ENCODE assay signal across 8 cellular contexts in genomic region chr22:28955817-28956216, GRCh38.
DNase-seq lines count a peak whose midpoint lies in the region; ATAC-seq and TF ChIP-seq lines count a peak whose summit lies in the region.

No MANE protein-coding gene starts in this region.

- CTCF ChIA-PET in CD4-positive, alpha-beta T cell (lab: Charles Lee), result no interaction called here
- CTCF ChIA-PET in activated CD8-positive, alpha-beta memory T cell treated with anti-CD3 and anti-CD28 coated beads, Interleukin-2, amount 10 ng/mL, durations not matched to agents 7 days and 5 days (lab: Charles Lee), result no interaction called here

- peaks cover 18% of the 10 kb centered on the region for H3K4me1 Mint-ChIP-seq in CD4-positive, alpha-beta T cell (ENCODE audit: low read depth)
- H3K4me1 Mint-ChIP-seq in activated CD8-positive, alpha-beta memory T cell treated with anti-CD3 and anti-CD28 coated beads, Interleukin-2, amount 10 ng/mL, durations not matched to agents 7 days and 5 days, result peaks cover 17% of the 10 kb centered on the region
- H3K4me1 Mint-ChIP-seq in natural killer cell, result peaks cover 24 to 34% of the 10 kb centered on the region in 2 donors

- peaks cover 99% of the 10 kb centered on the region for H3K27me3 Mint-ChIP-seq in CD4-positive, alpha-beta T cell
- H3K27me3 Mint-ChIP-seq in activated CD8-positive, alpha-beta memory T cell treated with anti-CD3 and anti-CD28 coated beads, Interleukin-2, amount 10 ng/mL, durations not matched to agents 7 days and 5 days, result peaks cover 92% of the 10 kb centered on the region
- H3K27me3 Mint-ChIP-seq in natural killer cell (ENCODE audit: low read depth in 2 of 2), result peaks cover 68 to 83% of the 10 kb centered on the region in 2 donors

- H3K36me3 Mint-ChIP-seq in CD4-positive, alpha-beta T cell (ENCODE audit: low read depth), result no peaks in the 10 kb centered on the region
- no peaks in the 10 kb centered on the region for H3K36me3 Mint-ChIP-seq in activated CD8-positive, alpha-beta memory T cell treated with anti-CD3 and anti-CD28 coated beads, Interleukin-2, amount 10 ng/mL, durations not matched to agents 7 days and 5 days
- H3K36me3 Mint-ChIP-seq in natural killer cell, result no peaks in the 10 kb centered on the region

- H3K9me3 ChIP-seq in CD4-positive, alpha-beta T cell (ENCODE audit: control insufficient read depth, low read length), result no peaks in the 10 kb centered on the region

- H3K27me3 ChIP-seq in CD4-positive, alpha-beta T cell (ENCODE audit: control insufficient read depth, insufficient read depth, low read length), result peaks cover 81% of the 10 kb centered on the region

- peak; percentile 32 to 73 (median 58) for DNase-seq in CD4-positive, alpha-beta T cell
- DNase-seq in LHCN-M2 (ENCODE audit: low read depth) (peak; percentile 44), natural killer cell (peak; percentile 80), NCI-H2029 (lab: John Stamatoyannopoulos, UW) (no peak), NCI-H1092 (lab: John Stamatoyannopoulos, UW) (no peak), DMS114 treated with DMSO at 0.1 percent for 48 hours (lab: John Stamatoyannopoulos, UW; ENCODE audit: unreplicated experiment) (no peak)
- peak; percentile 92 for DNase-seq in activated CD8-positive, alpha-beta memory T cell treated with anti-CD3 and anti-CD28 coated beads, Interleukin-2, amount 10 ng/mL, durations not matched to agents 7 days and 5 days

- no peaks in the 10 kb centered on the region for H3K9me3 Mint-ChIP-seq in CD4-positive, alpha-beta T cell
- no peaks in the 10 kb centered on the region for H3K9me3 Mint-ChIP-seq in activated CD8-positive, alpha-beta memory T cell treated with anti-CD3 and anti-CD28 coated beads, Interleukin-2, amount 10 ng/mL, durations not matched to agents 7 days and 5 days (ENCODE audit: low read depth)
- H3K9me3 Mint-ChIP-seq in natural killer cell, result no peaks in the 10 kb centered on the region

- no peak overlapping the region for H3K27ac Mint-ChIP-seq in CD4-positive, alpha-beta T cell
- H3K27ac Mint-ChIP-seq in activated CD8-positive, alpha-beta memory T cell treated with anti-CD3 and anti-CD28 coated beads, Interleukin-2, amount 10 ng/mL, durations not matched to agents 7 days and 5 days, result peak overlapping the region; percentile 66
- H3K27ac Mint-ChIP-seq in natural killer cell, result peak overlapping the region; percentile 8 to 68

- H3K4me3 Mint-ChIP-seq in CD4-positive, alpha-beta T cell, result peak overlapping the region; percentile 65
- no peak overlapping the region for H3K4me3 Mint-ChIP-seq in activated CD8-positive, alpha-beta memory T cell treated with anti-CD3 and anti-CD28 coated beads, Interleukin-2, amount 10 ng/mL, durations not matched to agents 7 days and 5 days
- peak overlapping the region; percentile 65 for H3K4me3 Mint-ChIP-seq in natural killer cell

- POLR2A ChIA-PET in CD4-positive, alpha-beta T cell (lab: Charles Lee), result no interaction called here

- TF ChIP-seq CTCF in CD4-positive, alpha-beta T cell (IDR thresholded peaks at IDR 0.05), result no peak
- TF ChIP-seq CTCF in natural killer cell (IDR thresholded peaks at IDR 0.05), result no peak

- intact Hi-C loops in CD4-positive, alpha-beta T cell (cut with DNase I, micrococcal nuclease), result loop anchor here (10.0 kb wide), 1 partner anchor 281 kb away; the partner anchor contains the start of gene TTC28 (in 2 of the 2)
- intact Hi-C loops in natural killer cell (cut with micrococcal nuclease), result loop anchor here (5.0 kb wide), 4 partner anchors 59 to 284 kb away; partner anchors contain the start of gene ZNRF3

- peak; percentile 89 for ATAC-seq in CD4-positive, alpha-beta T cell (ENCODE audit: poor library complexity)
- ATAC-seq in activated CD8-positive, alpha-beta memory T cell treated with anti-CD3 and anti-CD28 coated beads, Interleukin-2, amount 10 ng/mL, durations not matched to agents 7 days and 5 days, result peak; percentile 86
- ATAC-seq in natural killer cell (peak; percentile 89 to 96 (median 91)), GM21360 (IDR thresholded peaks at IDR 0.05; ENCODE audit: unreplicated experiment) (no peak)

- H3K27ac ChIP-seq in CD4-positive, alpha-beta T cell (ENCODE audit: low read depth, low read length), result no peak overlapping the region

Comparison
In these comparisons a context has a peak if more than half of its experiments do, and no peak if none do; other contexts are left out.
1. DNase-seq: peak in CD4-positive, alpha-beta T cell (10 of 10), LHCN-M2 (single experiment), activated CD8-positive, alpha-beta memory T cell treated with anti-CD3 and anti-CD28 coated beads, Interleukin-2, amount 10 ng/mL, durations not matched to agents 7 days and 5 days (single experiment) and natural killer cell (single experiment); none in NCI-H2029 (single experiment), NCI-H1092 (single experiment) and DMS114 treated with DMSO at 0.1 percent for 48 hours (single experiment).